19 cellular contexts compared by ENCODE assay signal in the genomic region with DNA sequence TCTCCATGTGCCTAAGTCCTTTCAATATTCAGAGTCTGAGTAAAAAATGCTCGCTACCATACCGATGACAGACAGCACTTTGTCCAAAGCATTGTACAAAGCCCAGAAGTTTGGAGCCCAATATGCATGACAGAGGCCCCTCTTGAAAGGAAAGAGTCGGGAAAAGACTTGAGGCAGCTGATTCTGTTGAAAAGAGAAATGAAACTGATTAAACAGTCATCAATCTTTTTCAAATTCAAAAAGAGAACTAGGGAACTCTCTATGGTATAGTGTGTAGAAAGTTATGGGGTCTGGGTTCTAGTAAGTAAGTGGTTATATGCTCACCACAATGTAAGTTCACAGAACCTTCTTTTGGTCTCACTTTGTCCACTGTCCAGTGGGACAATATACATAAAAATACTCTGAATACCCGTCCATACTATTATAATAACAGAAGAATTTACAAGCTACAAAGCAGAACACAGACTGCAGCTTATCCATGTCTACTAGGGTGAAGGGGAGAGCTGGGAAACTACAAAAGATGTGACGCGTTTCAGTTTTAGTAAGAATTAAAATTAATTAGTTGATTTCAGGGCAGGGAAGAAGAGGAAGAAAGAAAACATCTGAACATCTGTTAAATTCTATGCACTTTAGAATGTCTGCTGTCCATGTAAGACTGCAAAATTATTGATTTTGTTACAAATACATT. TPM values are rescaled to one million over a fixed set of nuclear protein-coding genes. Genes with fewer than 3 reads are reported as not detected.
DNase-seq lines count a peak whose midpoint lies in the region; ATAC-seq, FAIRE-seq and TF ChIP-seq lines count a peak whose summit lies in the region.
"Had no signal": no experiment of that assay in that cellular context is flagged by ENCODE, and none has a peak within 500 bp of the region (broad histone marks: within the 10 kb centered on the region; RNA-seq: fewer than 3 reads in every experiment).

No MANE protein-coding gene starts in this region.

- 0 out of 4 replicates have a peak, but pooled peaks of 1 of the 2 experiments have one; percentile 47 for TF ChIP-seq EP300 in GM12878 (IDR thresholded peaks at IDR 0.05; ENCODE audit: borderline replicate concordance in 1 of 2, control insufficient read depth in 1 of 2, low read depth in 2 of 2, low read length in 2 of 2)

- H3K27me3 Mint-ChIP-seq in activated CD8-positive, alpha-beta T cell treated with anti-CD3 and anti-CD28 coated beads, Interleukin-2, amount 10 ng/mL, durations not matched to agents 7 days and 5 days (ENCODE audit: low read depth): no peaks in the 10 kb centered on the region
- H3K27me3 Mint-ChIP-seq: activated CD4-positive, alpha-beta T cell treated with anti-CD3 and anti-CD28 coated beads, Interleukin-2, amount 10 ng/mL, durations not matched to agents 24 days and 14 days; effector memory CD8-positive, alpha-beta T cell had no signal

- no peak overlapping the region for H3K9ac ChIP-seq in GM12878 (ENCODE audit: control insufficient read depth, insufficient read depth, low read length)
- H3K9ac ChIP-seq: GM23248 had no signal

- H3K79me2 ChIP-seq in GM12878 (ENCODE audit: control insufficient read depth, insufficient read depth, low read length): no peaks in the 10 kb centered on the region

- no peak overlapping the region for H3K4me3 Mint-ChIP-seq in activated CD8-positive, alpha-beta T cell treated with anti-CD3 and anti-CD28 coated beads, Interleukin-2, amount 10 ng/mL, durations not matched to agents 7 days and 5 days
- H3K4me3 Mint-ChIP-seq: activated CD4-positive, alpha-beta T cell treated with anti-CD3 and anti-CD28 coated beads, Interleukin-2, amount 10 ng/mL, durations not matched to agents 24 days and 14 days; activated T-cell treated with anti-CD3 and anti-CD28 coated beads, Interleukin-2, amount 50 U/mL, for 4 hours; effector memory CD8-positive, alpha-beta T cell had no signal

- H3K9me3 Mint-ChIP-seq in activated CD8-positive, alpha-beta T cell treated with anti-CD3 and anti-CD28 coated beads, Interleukin-2, amount 10 ng/mL, durations not matched to agents 7 days and 5 days (ENCODE audit: insufficient read depth): no peaks in the 10 kb centered on the region
- H3K9me3 Mint-ChIP-seq: activated CD4-positive, alpha-beta T cell treated with anti-CD3 and anti-CD28 coated beads, Interleukin-2, amount 10 ng/mL, durations not matched to agents 24 days and 14 days; activated T-cell treated with anti-CD3 and anti-CD28 coated beads, Interleukin-2, amount 50 U/mL, for 4 hours; effector memory CD8-positive, alpha-beta T cell had no signal

- CTCF ChIA-PET in GM12878 (lab: Yijun Ruan, JAX): interaction anchor here (0.6 to 1.0 kb wide), 2 partner anchors 16 to 17 kb away, joined by 3 read pairs; no protein-coding TSS in a partner anchor
- CTCF ChIA-PET in activated CD8-positive, alpha-beta T cell treated with anti-CD3 and anti-CD28 coated beads, Interleukin-2, amount 10 ng/mL, durations not matched to agents 7 days and 5 days (lab: Charles Lee): no interaction called here

- H3K9me3 ChIP-seq in GM12878 (replicated peaks; ENCODE audit: control insufficient read depth, insufficient read depth, low read length): no peaks in the 10 kb centered on the region
- H3K9me3 ChIP-seq in thyroid gland: no peaks in the 10 kb centered on the region
- H3K9me3 ChIP-seq: SJCRH30, vagina had no signal

- intact Hi-C loops in GM12878 (cut with micrococcal nuclease; ENCODE audit: unreplicated experiment): no loop called here
- intact Hi-C loops in thyroid gland (cut with DNase I): no loop called here

- H3K27me3 ChIP-seq in GM12878 (replicated peaks in 1 of 2; ENCODE audit: control insufficient read depth in 2 of 2, insufficient read depth in 2 of 2, low read length in 1 of 2) (no peaks in the 10 kb centered on the region), thyroid gland (no peaks in the 10 kb centered on the region)
- H3K27me3 ChIP-seq: SJCRH30, vagina had no signal

- H3K36me3 Mint-ChIP-seq in activated CD8-positive, alpha-beta T cell treated with anti-CD3 and anti-CD28 coated beads, Interleukin-2, amount 10 ng/mL, durations not matched to agents 7 days and 5 days (ENCODE audit: low read depth): peaks cover 34% of the 10 kb centered on the region

- H3K4me1 Mint-ChIP-seq in activated CD8-positive, alpha-beta T cell treated with anti-CD3 and anti-CD28 coated beads, Interleukin-2, amount 10 ng/mL, durations not matched to agents 7 days and 5 days (ENCODE audit: low read depth): no peaks in the 10 kb centered on the region
- H3K4me1 Mint-ChIP-seq: activated CD4-positive, alpha-beta T cell treated with anti-CD3 and anti-CD28 coated beads, Interleukin-2, amount 10 ng/mL, durations not matched to agents 24 days and 14 days had no signal

- no peak for TF ChIP-seq RAD21 in GM12878 (IDR thresholded peaks at IDR 0.05; ENCODE audit: insufficient read depth, low read depth, low read length)

- BruUV-seq in GM12878 (replicated peaks; lab: Mats Ljungman, UMichigan): no TSS peak

- no peak for TF ChIP-seq POLR2A in GM12878 (IDR thresholded peaks at IDR 0.05; ENCODE audit: low read depth, low read length)
- no peak for TF ChIP-seq POLR2A in thyroid gland (IDR thresholded peaks at IDR 0.05)

- POLR2A ChIA-PET in GM12878 (lab: Charles Lee): interaction anchor here (0.6 to 1.3 kb wide), 3 partner anchors 26 to 194 kb away, joined by 3 to 5 read pairs (median 3); partner anchors contain the start of gene ALG8
- POLR2A ChIA-PET in activated CD8-positive, alpha-beta T cell treated with anti-CD3 and anti-CD28 coated beads, Interleukin-2, amount 10 ng/mL, durations not matched to agents 7 days and 5 days (lab: Charles Lee): interaction anchor here (0.6 kb wide), 1 partner anchor 1958 kb away, joined by 3 read pairs; no protein-coding TSS in a partner anchor

- peak; percentile 80 for ATAC-seq in GM18498 (IDR thresholded peaks at IDR 0.05; ENCODE audit: unreplicated experiment)
- ATAC-seq in GM21528 (IDR thresholded peaks at IDR 0.05; ENCODE audit: low FRiP score, unreplicated experiment): peak; percentile 67
- ATAC-seq in HG03139 (IDR thresholded peaks at IDR 0.05; ENCODE audit: unreplicated experiment): peak; percentile 75
- ATAC-seq in GM12878: peak; percentile 97
- ATAC-seq in activated CD8-positive, alpha-beta T cell treated with anti-CD3 and anti-CD28 coated beads, Interleukin-2, amount 10 ng/mL, durations not matched to agents 7 days and 5 days: no peak
- ATAC-seq: activated T-cell treated with anti-CD3 and anti-CD28 coated beads, Interleukin-2, amount 50 U/mL, for 4 hours; effector memory CD8-positive, alpha-beta T cell had no signal

- no peak overlapping the region; the same call in 1 of the 2 replicates for H2AFZ ChIP-seq in GM12878 (ENCODE audit: control insufficient read depth, low read depth, low read length)
- H2AFZ ChIP-seq: GM23248 had no signal

- H4K20me1 ChIP-seq in GM12878 (ENCODE audit: control insufficient read depth, insufficient read depth): no peaks in the 10 kb centered on the region

- SMC1A ChIA-PET in GM12878 (lab: Charles Lee; ENCODE audit: uncharacterized antibody, unreplicated experiment): interaction anchor here (0.6 to 1.2 kb wide), 2 partner anchors 27 to 262 kb away, joined by 3 to 4 read pairs; partner anchors contain the start of gene ALG8

- H3K4me2 ChIP-seq in GM12878 (ENCODE audit: control insufficient read depth, insufficient read depth): peak overlapping the region; percentile 23; the same call in 1 of the 2 replicates

- FAIRE-seq in GM12878 (lab: Jason Lieb, UNC): no peak

- no peak for TF ChIP-seq CTCF in GM12878 (IDR thresholded peaks at IDR 0.05 in 2 of 3, conservative IDR thresholded peaks at IDR 0.05 in 1 of 3; ENCODE audit: control insufficient read depth in 2 of 3, extremely low read depth in 1 of 3, insufficient read depth in 1 of 3, low read depth in 3 of 3, low read length in 3 of 3)
- no peak for TF ChIP-seq CTCF in thyroid gland (IDR thresholded peaks at IDR 0.05)

- 58% methylated on average over 6 of the region's 6 CpGs for WGBS in GM12878 (ENCODE audit: insufficient coverage, insufficient replicate concordance, low lambda C conversion rate, missing lambda C conversion rate)
- 85 to 93% methylated on average over 6 of the region's 6 CpGs for WGBS in thyroid gland, 2 donors

- H3K36me3 ChIP-seq in GM12878 (ENCODE audit: control insufficient read depth in 2 of 2, insufficient read depth in 2 of 2, low read length in 1 of 2) (peaks cover 0 to 6% of the 10 kb centered on the region in 2 experiments; a peak in 1 of 4 replicates), thyroid gland (peaks cover 7 to 9% of the 10 kb centered on the region in 2 donors)

- peak; percentile 17 for DNase-seq in GM12878 (ENCODE audit: low read depth, low spot score)
- no peak for DNase-seq in thyroid gland
- DNase-seq in activated CD8-positive, alpha-beta T cell treated with anti-CD3 and anti-CD28 coated beads, Interleukin-2, amount 10 ng/mL, durations not matched to agents 7 days and 5 days: no peak
- no peak for DNase-seq in HuH-7 (ENCODE audit: low spot score)
- no peak for DNase-seq in HK-2 (ENCODE audit: unreplicated experiment)
- DNase-seq: activated CD4-positive, alpha-beta T cell treated with anti-CD3 and anti-CD28 coated beads, Interleukin-2, amount 10 ng/mL, durations not matched to agents 24 days and 14 days; activated T-cell treated with anti-CD3 and anti-CD28 coated beads, Interleukin-2, amount 50 U/mL, for 4 hours; COR-L47; effector memory CD8-positive, alpha-beta T cell; GM23248; SJCRH30; stimulated activated CD4-positive, alpha-beta T cell treated with anti-CD3 and anti-CD28 coated beads, Interleukin-4, amount 100 ng/mL, for 4 hours had no signal

- H3K27ac ChIP-seq in GM12878 (ENCODE audit: control insufficient read depth, insufficient read depth): peak overlapping the region; percentile 34; the same call in 1 of the 2 replicates
- H3K27ac ChIP-seq in thyroid gland: no peak overlapping the region
- H3K27ac ChIP-seq: GM23248, SJCRH30, vagina had no signal

- RAD21 ChIA-PET in GM12878 (lab: Charles Lee; ENCODE audit: unreplicated experiment): interaction anchor here (1.5 kb wide), 1 partner anchor 34 kb away, joined by 5 read pairs; the partner anchor contains the start of gene NDUFC2

- peaks cover 3% of the 10 kb centered on the region; the same call in 1 of the 2 replicates for H3K4me1 ChIP-seq in GM12878 (ENCODE audit: control insufficient read depth, insufficient read depth, low read length)
- H3K4me1 ChIP-seq in thyroid gland: no peaks in the 10 kb centered on the region
- H3K4me1 ChIP-seq: vagina had no signal

- no peak overlapping the region for H3K27ac Mint-ChIP-seq in activated CD8-positive, alpha-beta T cell treated with anti-CD3 and anti-CD28 coated beads, Interleukin-2, amount 10 ng/mL, durations not matched to agents 7 days and 5 days
- H3K27ac Mint-ChIP-seq: activated CD4-positive, alpha-beta T cell treated with anti-CD3 and anti-CD28 coated beads, Interleukin-2, amount 10 ng/mL, durations not matched to agents 24 days and 14 days; effector memory CD8-positive, alpha-beta T cell had no signal

- H3K4me3 ChIP-seq in GM12878 (no peak overlapping the region), thyroid gland (replicated peaks in 1 of 3) (no peak overlapping the region)
- H3K4me3 ChIP-seq: GM23248, SJCRH30, vagina had no signal

- in situ Hi-C loops in GM12878 (cut with MboI): no loop called here

RNA-seq across cellular contexts. Expression of gene ALG8, which starts 26.7 kb away (rescaled TPM):
- total RNA-seq in GM12878 (2013; cell fraction: nucleolus; rRNA removed): 94.3 and 98.6 TPM in 2 replicates
- 56.9 and 75.9 TPM in 2 replicates for total RNA-seq in GM12878 (2014; rRNA removed)
- 66.1 and 66.9 TPM in 2 replicates for total RNA-seq in GM12878 (2014; rRNA removed; fragmentation: Illumina TruSeq; extraction: Trizol)
- 48.4 and 50.6 TPM in 2 replicates for total RNA-seq in GM12878 (2021)
- polyA plus RNA-seq in GM12878 (2011; ENCODE audit: low read depth): 29.4 TPM
- polyA plus RNA-seq in GM12878 (2011; rRNA removed): 59.9 and 75.6 TPM in 2 replicates
- 25.1 and 28.9 TPM in 2 replicates for polyA plus RNA-seq in GM12878 (2011; cell fraction: cytosol; rRNA removed)
- 35.4 and 35.7 TPM in 2 replicates for polyA plus RNA-seq in GM12878 (2011; cell fraction: nucleus; rRNA removed)
- 29.0 and 31.9 TPM in 2 replicates for polyA plus RNA-seq in GM12878 (2012)
- polyA plus RNA-seq in GM12878 (2014; fragmentation: Illumina TruSeq; extraction: Trizol): 69.8 and 74.8 TPM in 2 replicates
- polyA plus RNA-seq in GM12878 (2014; fragmentation: Nextera tagmentation; extraction: Ambion mirVana): 100 to 1,000 TPM in 1 of 2 experiments, 10 to 100 TPM in 1; 79.1 to 105 TPM
- polyA plus RNA-seq in GM12878 (2014; rRNA removed): 45.7 TPM in 2 replicates
- polyA plus RNA-seq in GM12878 (2016; fragmentation: Nextera tagmentation; extraction: Ambion mirVana): 10 to 100 TPM; 88.1 to 88.6 TPM
- polyA minus RNA-seq in GM12878 (2011; rRNA and poly(A)+ RNA removed): 39.1 and 50.7 TPM in 2 replicates
- 16.8 and 20.2 TPM in 2 replicates for polyA minus RNA-seq in GM12878 (2011; cell fraction: cytosol; rRNA and poly(A)+ RNA removed)
- 19.5 and 27.2 TPM in 2 replicates for polyA minus RNA-seq in GM12878 (2011; cell fraction: nucleus; rRNA and poly(A)+ RNA removed)
- 10 to 100 TPM; 49.6 to 86.7 (median 52.5) TPM for total RNA-seq in thyroid gland
- 10 to 100 TPM; 49.9 to 51.7 TPM for total RNA-seq in activated CD8-positive, alpha-beta T cell treated with anti-CD3 and anti-CD28 coated beads, Interleukin-2, amount 10 ng/mL, durations not matched to agents 7 days and 5 days

RNA-seq across cellular contexts. Expression of gene NDUFC2, which starts 33.1 kb away (rescaled TPM):
- total RNA-seq in GM12878 (2013; cell fraction: nucleolus; rRNA removed): 13.9 and 19.2 TPM in 2 replicates
- total RNA-seq in GM12878 (2014; rRNA removed) (145 and 167 TPM in 2 replicates), GM12878 (2014; rRNA removed; fragmentation: Illumina TruSeq; extraction: Trizol) (134 and 145 TPM in 2 replicates), GM12878 (2021) (185 and 187 TPM in 2 replicates), thyroid gland (100 to 1,000 TPM; 205 to 342 (median 228) TPM)
- polyA plus RNA-seq in GM12878 (2011; ENCODE audit: low read depth): 19.0 TPM
- polyA plus RNA-seq in GM12878 (2011; rRNA removed) (120 and 153 TPM in 2 replicates), GM12878 (2014; fragmentation: Illumina TruSeq; extraction: Trizol) (13.1 and 103 TPM in 2 replicates), GM12878 (2014; fragmentation: Nextera tagmentation; extraction: Ambion mirVana) (100 to 1,000 TPM; 483 to 529 TPM), GM12878 (2014; rRNA removed) (178 and 198 TPM in 2 replicates), GM12878 (2016; fragmentation: Nextera tagmentation; extraction: Ambion mirVana) (100 to 1,000 TPM; 409 to 466 TPM)
- 275 and 305 TPM in 2 replicates for polyA plus RNA-seq in GM12878 (2011; cell fraction: cytosol; rRNA removed)
- 76.1 and 92.2 TPM in 2 replicates for polyA plus RNA-seq in GM12878 (2011; cell fraction: nucleus; rRNA removed)
- polyA plus RNA-seq in GM12878 (2012): 126 and 272 TPM in 2 replicates
- 8.8 and 43.9 TPM in 2 replicates for polyA minus RNA-seq in GM12878 (2011; rRNA and poly(A)+ RNA removed)
- 23.5 and 23.6 TPM in 2 replicates for polyA minus RNA-seq in GM12878 (2011; cell fraction: cytosol; rRNA and poly(A)+ RNA removed)
- polyA minus RNA-seq in GM12878 (2011; cell fraction: nucleus; rRNA and poly(A)+ RNA removed): 23.1 and 30.6 TPM in 2 replicates
- total RNA-seq in activated CD8-positive, alpha-beta T cell treated with anti-CD3 and anti-CD28 coated beads, Interleukin-2, amount 10 ng/mL, durations not matched to agents 7 days and 5 days: 100 to 1,000 TPM; 193 TPM

RNA-seq across cellular contexts. Expression of gene THRSP, which starts 49.1 kb away (rescaled TPM):
- total RNA-seq in GM12878 (2013; cell fraction: nucleolus; rRNA removed): not detected in 2 replicates
- total RNA-seq in GM12878 (2014; rRNA removed) (not detected in 2 replicates), GM12878 (2014; rRNA removed; fragmentation: Illumina TruSeq; extraction: Trizol) (not detected in 2 replicates), GM12878 (2021) (not detected in 2 replicates), thyroid gland (1 to 10 TPM in 2 of 4 donors, under 1 TPM in 1, not detected in 1; 0.67 to 7.2 (median 2.8) TPM)
- polyA plus RNA-seq in GM12878 (2011; ENCODE audit: low read depth): not detected
- polyA plus RNA-seq in GM12878 (2011; rRNA removed) (not detected in 2 replicates), GM12878 (2014; fragmentation: Illumina TruSeq; extraction: Trizol) (not detected in 2 replicates), GM12878 (2014; fragmentation: Nextera tagmentation; extraction: Ambion mirVana) (not detected), GM12878 (2014; rRNA removed) (not detected in 2 replicates), GM12878 (2016; fragmentation: Nextera tagmentation; extraction: Ambion mirVana) (under 1 TPM in 1 of 2 experiments, not detected in 1; 0.18 TPM)
- polyA plus RNA-seq in GM12878 (2011; cell fraction: cytosol; rRNA removed): 0.05 and 0.10 TPM in 2 replicates
- polyA plus RNA-seq in GM12878 (2011; cell fraction: nucleus; rRNA removed): not detected in 2 replicates
- not detected in 2 replicates for polyA plus RNA-seq in GM12878 (2012)
- not detected in 2 replicates for polyA minus RNA-seq in GM12878 (2011; rRNA and poly(A)+ RNA removed)
- polyA minus RNA-seq in GM12878 (2011; cell fraction: cytosol; rRNA and poly(A)+ RNA removed): not detected in 2 replicates
- not detected in 2 replicates for polyA minus RNA-seq in GM12878 (2011; cell fraction: nucleus; rRNA and poly(A)+ RNA removed)
- total RNA-seq in activated CD8-positive, alpha-beta T cell treated with anti-CD3 and anti-CD28 coated beads, Interleukin-2, amount 10 ng/mL, durations not matched to agents 7 days and 5 days: not detected
- total RNA-seq: activated CD4-positive, alpha-beta T cell treated with anti-CD3 and anti-CD28 coated beads, Interleukin-2, amount 10 ng/mL, durations not matched to agents 24 days and 14 days; activated T-cell treated with anti-CD3 and anti-CD28 coated beads, Interleukin-2, amount 50 U/mL, for 4 hours; GM23248; lung microvascular endothelial cell; MCF 10A; SJCRH30; vagina had no signal
- polyA plus RNA-seq: GM23248, neural cell had no signal
